In the genomic region with DNA sequence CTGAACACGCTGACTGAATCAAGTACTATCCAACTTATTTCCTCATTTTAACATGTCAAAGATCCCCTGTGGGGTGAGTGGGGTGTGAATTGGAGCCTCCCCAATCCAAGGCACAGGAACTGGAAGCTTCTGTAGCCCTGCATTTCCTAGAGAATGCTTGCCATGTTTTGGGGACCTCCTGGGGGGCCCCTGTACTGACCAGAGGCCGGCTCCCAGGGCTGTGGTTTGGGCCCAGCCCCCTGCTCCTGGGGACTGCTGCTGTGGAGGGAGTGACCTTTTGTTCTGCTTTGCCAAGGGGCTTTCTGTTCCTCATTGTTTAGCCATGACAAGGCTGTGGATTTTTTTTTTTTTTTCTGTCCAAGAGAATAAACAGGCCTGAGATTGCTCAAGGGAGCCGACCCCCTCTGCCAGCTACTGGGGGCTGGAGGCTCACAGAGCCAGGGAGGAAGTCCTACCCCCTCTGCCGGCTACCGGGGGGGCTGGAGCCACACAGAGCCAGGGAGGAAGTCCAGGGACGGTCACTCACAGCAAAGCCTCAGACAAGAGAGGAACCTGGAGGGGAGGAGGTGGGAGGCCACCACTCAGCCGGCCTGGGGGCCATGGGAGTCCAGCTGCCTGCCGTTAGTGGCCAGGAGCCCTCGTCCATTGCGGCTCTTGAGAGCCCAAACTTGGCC, we compare ENCODE assay signal across 1 cellular context.
TF ChIP-seq lines count a peak whose summit lies in the region.

No MANE protein-coding gene starts in this region.

TF ChIP-seq in HepG2, 621 proteins besides CTCF, POLR2A, EP300 and RAD21:
- TF ChIP-seq, protein P1, sequence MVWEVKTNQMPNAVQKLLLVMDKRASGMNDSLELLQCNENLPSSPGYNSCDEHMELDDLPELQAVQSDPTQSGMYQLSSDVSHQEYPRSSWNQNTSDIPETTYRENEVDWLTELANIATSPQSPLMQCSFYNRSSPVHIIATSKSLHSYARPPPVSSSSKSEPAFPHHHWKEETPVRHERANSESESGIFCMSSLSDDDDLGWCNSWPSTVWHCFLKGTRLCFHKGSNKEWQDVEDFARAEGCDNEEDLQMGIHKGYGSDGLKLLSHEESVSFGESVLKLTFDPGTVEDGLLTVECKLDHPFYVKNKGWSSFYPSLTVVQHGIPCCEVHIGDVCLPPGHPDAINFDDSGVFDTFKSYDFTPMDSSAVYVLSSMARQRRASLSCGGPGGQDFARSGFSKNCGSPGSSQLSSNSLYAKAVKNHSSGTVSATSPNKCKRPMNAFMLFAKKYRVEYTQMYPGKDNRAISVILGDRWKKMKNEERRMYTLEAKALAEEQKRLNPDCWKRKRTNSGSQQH (CRISPR knock-in tag; IDR thresholded peaks at IDR 0.05; ENCODE audit: low read depth), result no peak
- TF ChIP-seq, protein P2, sequence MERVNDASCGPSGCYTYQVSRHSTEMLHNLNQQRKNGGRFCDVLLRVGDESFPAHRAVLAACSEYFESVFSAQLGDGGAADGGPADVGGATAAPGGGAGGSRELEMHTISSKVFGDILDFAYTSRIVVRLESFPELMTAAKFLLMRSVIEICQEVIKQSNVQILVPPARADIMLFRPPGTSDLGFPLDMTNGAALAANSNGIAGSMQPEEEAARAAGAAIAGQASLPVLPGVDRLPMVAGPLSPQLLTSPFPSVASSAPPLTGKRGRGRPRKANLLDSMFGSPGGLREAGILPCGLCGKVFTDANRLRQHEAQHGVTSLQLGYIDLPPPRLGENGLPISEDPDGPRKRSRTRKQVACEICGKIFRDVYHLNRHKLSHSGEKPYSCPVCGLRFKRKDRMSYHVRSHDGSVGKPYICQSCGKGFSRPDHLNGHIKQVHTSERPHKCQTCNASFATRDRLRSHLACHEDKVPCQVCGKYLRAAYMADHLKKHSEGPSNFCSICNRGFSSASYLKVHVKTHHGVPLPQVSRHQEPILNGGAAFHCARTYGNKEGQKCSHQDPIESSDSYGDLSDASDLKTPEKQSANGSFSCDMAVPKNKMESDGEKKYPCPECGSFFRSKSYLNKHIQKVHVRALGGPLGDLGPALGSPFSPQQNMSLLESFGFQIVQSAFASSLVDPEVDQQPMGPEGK (CRISPR knock-in tag; IDR thresholded peaks at IDR 0.05), result peak; percentile 77
